In genomic region chr5:27191786-27192505, GRCh38 we compare ENCODE assay signal across 19 cellular contexts.
DNase-seq lines count a peak whose midpoint lies in the region; ATAC-seq and TF ChIP-seq lines count a peak whose summit lies in the region.
"Had no signal": no experiment of that assay in that cellular context is flagged by ENCODE, and none has a peak within 500 bp of the region (broad histone marks: within the 10 kb centered on the region; RNA-seq: fewer than 3 reads in every experiment).

No MANE protein-coding gene starts in this region.

- no peak overlapping the region for H3K4me3 ChIP-seq in fibroblast of villous mesenchyme (ENCODE audit: low read depth, low read length)
- H3K4me3 ChIP-seq: cardiac muscle cell, skin epidermis had no signal

- peak; percentile 13 for DNase-seq in EL
- DNase-seq in astrocyte of the hippocampus (ENCODE audit: low read depth, low spot score) = peak; percentile 11
- peak; percentile 35 for DNase-seq in fibroblast of villous mesenchyme (ENCODE audit: low read depth)
- DNase-seq in NCI-H1417 treated with DMSO at 0.1 percent for 48 hours (lab: John Stamatoyannopoulos, UW) = no peak
- DNase-seq in stimulated activated naive CD4-positive, alpha-beta T cell (lab: John Stamatoyannopoulos, UW) = no peak
- DNase-seq: activated CD4-positive, alpha-beta T cell treated with anti-CD3 and anti-CD28 coated beads, Interleukin-2, amount 10 ng/mL, durations not matched to agents 24 days and 14 days; activated naive CD8-positive, alpha-beta T cell treated with anti-CD3 and anti-CD28 coated beads, Interleukin-2, amount 10 ng/mL, durations not matched to agents 7 days and 5 days; CD4-positive, alpha-beta T cell; natural killer cell; NCI-H1694; NCI-H526 treated with DMSO at 0.1 percent for 48 hours; Right ventricle myocardium superior; stimulated activated CD4-positive, alpha-beta T cell treated with anti-CD3 and anti-CD28 coated beads, Interleukin-4, amount 100 ng/mL, for 1 hour; stimulated activated naive CD8-positive, alpha-beta T cell treated with anti-CD3 and anti-CD28 coated beads, Interleukin-15, amount 100 ng/mL, for 72 hours had no signal

- ATAC-seq in GM18498 (IDR thresholded peaks at IDR 0.05; ENCODE audit: unreplicated experiment) (no peak), GM18873 (IDR thresholded peaks at IDR 0.05; ENCODE audit: low FRiP score, unreplicated experiment) (no peak)
- ATAC-seq: natural killer cell; stimulated activated naive CD8-positive, alpha-beta T cell treated with anti-CD3 and anti-CD28 coated beads, Interleukin-15, amount 100 ng/mL, for 72 hours had no signal

- no peak for TF ChIP-seq RAD21 in Ishikawa (IDR thresholded peaks at IDR 0.05; ENCODE audit: low read depth)

- TF ChIP-seq CTCF in fibroblast of villous mesenchyme (IDR thresholded peaks at IDR 0.05; ENCODE audit: insufficient read depth, low read depth, low read length) = no peak

- no peak for TF ChIP-seq EP300 in Ishikawa (IDR thresholded peaks at IDR 0.05; ENCODE audit: borderline replicate concordance)

TF ChIP-seq in Ishikawa, 13 proteins besides CTCF, POLR2A, EP300 and RAD21:
- TF ChIP-seq CEBPB (IDR thresholded peaks at IDR 0.05) (0 out of 2 replicates have a peak, but pooled peaks have one; percentile 35), FOXM1 (IDR thresholded peaks at IDR 0.05; ENCODE audit: borderline replicate concordance, low read depth) (no peak)

Comparison
In these comparisons a context has a peak if more than half of its experiments do, and no peak if none do; other contexts are left out.
1. DNase-seq: peak in EL (single experiment), astrocyte of the hippocampus (single experiment) and fibroblast of villous mesenchyme (single experiment); none in NCI-H1417 treated with DMSO at 0.1 percent for 48 hours (single experiment) and stimulated activated naive CD4-positive, alpha-beta T cell (0 of 6).